ENCODE assay signal across 17 cellular contexts in the genomic region with DNA sequence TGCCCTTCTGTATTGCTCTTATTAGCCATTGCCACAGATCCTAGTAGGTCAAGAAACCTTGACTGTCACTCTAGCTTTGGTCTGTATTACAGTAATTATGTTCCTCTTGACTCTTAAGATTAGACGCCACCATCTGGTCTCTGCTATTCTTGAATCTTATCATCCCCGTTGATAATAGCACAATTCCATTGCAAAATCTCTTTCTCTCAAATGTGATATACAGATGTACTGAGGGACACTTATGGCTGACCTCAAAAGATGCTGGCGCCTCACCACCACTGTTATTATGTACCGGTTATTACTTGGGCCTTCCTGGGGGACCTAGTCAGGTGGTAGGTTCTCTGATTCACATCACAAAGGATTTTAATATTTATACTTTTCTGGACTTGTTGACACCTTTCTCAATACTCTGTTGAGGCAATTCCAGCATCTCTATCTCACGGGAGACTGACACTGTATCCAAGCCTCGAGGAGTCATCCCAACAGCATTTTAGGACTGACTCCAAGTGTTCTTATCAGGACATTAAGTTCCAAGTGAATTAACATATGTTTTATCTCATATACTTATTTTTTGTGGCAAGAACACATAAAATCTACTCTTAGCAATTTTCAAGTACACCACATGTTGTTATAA.
"Had no signal": no experiment of that assay in that cellular context is flagged by ENCODE, and none has a peak within 500 bp of the region (broad histone marks: within the 10 kb centered on the region; RNA-seq: fewer than 3 reads in every experiment).

No MANE protein-coding gene starts in this region.

- DNase-seq: activated CD4-positive, alpha-beta T cell treated with anti-CD3 and anti-CD28 coated beads for 1 hour; activated CD4-positive, alpha-beta T cell treated with anti-CD3 and anti-CD28 coated beads, Interleukin-2, amount 50 U/mL, for 4 hours; activated gamma-delta T cell; adrenal gland; dorsolateral prefrontal cortex; gastrocnemius medialis; head of caudate nucleus; kidney; stimulated activated CD4-positive, alpha-beta T cell treated with anti-CD3 and anti-CD28 coated beads, Interleukin-4, amount 100 ng/mL, for 1 hour; stimulated activated naive CD8-positive, alpha-beta T cell treated with anti-CD3 and anti-CD28 coated beads, Interleukin-15, amount 100 ng/mL, for 72 hours; T1000; transverse colon; uterus had no signal

- FAIRE-seq: bronchial epithelial cell, kidney had no signal

- H3K4me3 ChIP-seq: adrenal gland, dorsolateral prefrontal cortex, gastrocnemius medialis, smooth muscle cell, suprapubic skin, transverse colon, uterus had no signal

- ATAC-seq: gastrocnemius medialis; left lobe of liver; stimulated activated naive CD8-positive, alpha-beta T cell treated with anti-CD3 and anti-CD28 coated beads, Interleukin-15, amount 100 ng/mL, for 72 hours had no signal
